Comparison of ENCODE assay signal across 1 cellular context in the genomic region with DNA sequence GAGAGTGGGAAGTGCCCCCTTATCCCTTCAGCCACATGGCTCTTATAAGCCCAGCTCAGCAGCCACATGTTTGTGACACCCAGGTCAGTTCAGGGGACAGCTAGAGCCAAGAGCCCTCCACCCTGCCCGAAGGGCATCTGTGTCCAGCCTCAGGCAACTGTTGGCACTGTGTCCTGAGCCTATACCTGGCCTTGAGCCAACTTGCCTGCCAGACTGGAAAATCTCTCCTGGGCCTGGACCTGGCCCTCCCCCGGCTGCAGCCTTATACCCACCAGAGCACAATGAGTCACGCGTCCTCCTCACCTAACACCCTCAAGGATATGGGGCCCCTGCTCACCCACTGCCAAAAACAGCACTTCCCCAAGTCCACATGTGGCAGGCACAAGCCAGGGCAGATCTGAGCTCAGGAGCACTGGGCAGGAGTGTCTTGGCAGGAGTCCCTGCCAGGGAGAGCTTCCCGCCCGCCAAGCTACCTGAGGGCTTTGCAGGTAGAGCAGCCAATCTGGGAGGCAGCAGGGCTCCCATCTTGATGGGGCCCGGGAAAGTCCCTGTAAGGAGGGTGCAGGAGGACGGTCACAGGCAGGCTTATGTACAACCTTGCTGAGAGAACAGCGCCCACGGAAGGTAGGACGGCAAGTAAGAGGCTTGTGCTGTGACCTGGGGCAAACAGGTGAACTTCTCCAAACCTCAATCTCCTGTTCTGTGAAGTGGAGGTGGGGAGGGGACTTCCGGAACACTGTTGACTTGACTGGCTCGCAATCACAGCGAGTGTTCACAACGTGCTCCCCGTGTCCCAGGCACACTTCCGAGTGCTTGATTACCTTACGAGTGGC.
TF ChIP-seq lines count a peak whose summit lies in the region.

No MANE protein-coding gene starts in this region.

TF ChIP-seq in HepG2, 621 proteins besides CTCF, POLR2A, EP300 and RAD21 (continues in another document):
- TF ChIP-seq, protein P1, sequence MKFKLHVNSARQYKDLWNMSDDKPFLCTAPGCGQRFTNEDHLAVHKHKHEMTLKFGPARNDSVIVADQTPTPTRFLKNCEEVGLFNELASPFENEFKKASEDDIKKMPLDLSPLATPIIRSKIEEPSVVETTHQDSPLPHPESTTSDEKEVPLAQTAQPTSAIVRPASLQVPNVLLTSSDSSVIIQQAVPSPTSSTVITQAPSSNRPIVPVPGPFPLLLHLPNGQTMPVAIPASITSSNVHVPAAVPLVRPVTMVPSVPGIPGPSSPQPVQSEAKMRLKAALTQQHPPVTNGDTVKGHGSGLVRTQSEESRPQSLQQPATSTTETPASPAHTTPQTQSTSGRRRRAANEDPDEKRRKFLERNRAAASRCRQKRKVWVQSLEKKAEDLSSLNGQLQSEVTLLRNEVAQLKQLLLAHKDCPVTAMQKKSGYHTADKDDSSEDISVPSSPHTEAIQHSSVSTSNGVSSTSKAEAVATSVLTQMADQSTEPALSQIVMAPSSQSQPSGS (CRISPR knock-in tag; IDR thresholded peaks at IDR 0.05): no peak
- TF ChIP-seq PHF21A (CRISPR knock-in tag; IDR thresholded peaks at IDR 0.05) (peak; percentile 64), ZNF572 (CRISPR knock-in tag; IDR thresholded peaks at IDR 0.05) (peak; percentile 91), GFI1 (CRISPR knock-in tag; IDR thresholded peaks at IDR 0.05; ENCODE audit: borderline replicate concordance) (no peak), ETV5 (CRISPR knock-in tag; IDR thresholded peaks at IDR 0.05; ENCODE audit: borderline replicate concordance) (peak; percentile 85; the same call in 1 of the 2 replicates), FOSL2 (CRISPR knock-in tag; IDR thresholded peaks at IDR 0.05) (peak; percentile 70), NONO (IDR thresholded peaks at IDR 0.05) (no peak), NONO (CRISPR knock-in tag; conservative IDR thresholded peaks at IDR 0.05) (0 out of 2 replicates have a peak, but pooled peaks have one; percentile 22), ARID2 (CRISPR knock-in tag; IDR thresholded peaks at IDR 0.05; ENCODE audit: borderline replicate concordance) (0 out of 2 replicates have a peak, but pooled peaks have one; percentile 26), ZNF44 (CRISPR knock-in tag; IDR thresholded peaks at IDR 0.05) (no peak), ZNF274 (CRISPR knock-in tag; IDR thresholded peaks at IDR 0.05) (peak; percentile 61; the same call in 1 of the 2 replicates), GABPB1 (CRISPR knock-in tag; IDR thresholded peaks at IDR 0.05) (peak; percentile 45; the same call in 1 of the 2 replicates), KDM1A (CRISPR knock-in tag; IDR thresholded peaks at IDR 0.05) (no peak), RARA (CRISPR knock-in tag; IDR thresholded peaks at IDR 0.05) (peak; percentile 25; the same call in 1 of the 2 replicates), TMF1 (CRISPR knock-in tag; IDR thresholded peaks at IDR 0.05; ENCODE audit: low read depth) (peak; percentile 48; the same call in 1 of the 2 replicates), BORCS8-MEF2B (CRISPR knock-in tag; IDR thresholded peaks at IDR 0.05) (no peak), ZNF282 (IDR thresholded peaks at IDR 0.05; ENCODE audit: partially characterized antibody) (no peak), SAP130 (CRISPR knock-in tag; IDR thresholded peaks at IDR 0.05; ENCODE audit: low read depth) (peak; percentile 46; the same call in 1 of the 2 replicates)
- TF ChIP-seq, protein P2, sequence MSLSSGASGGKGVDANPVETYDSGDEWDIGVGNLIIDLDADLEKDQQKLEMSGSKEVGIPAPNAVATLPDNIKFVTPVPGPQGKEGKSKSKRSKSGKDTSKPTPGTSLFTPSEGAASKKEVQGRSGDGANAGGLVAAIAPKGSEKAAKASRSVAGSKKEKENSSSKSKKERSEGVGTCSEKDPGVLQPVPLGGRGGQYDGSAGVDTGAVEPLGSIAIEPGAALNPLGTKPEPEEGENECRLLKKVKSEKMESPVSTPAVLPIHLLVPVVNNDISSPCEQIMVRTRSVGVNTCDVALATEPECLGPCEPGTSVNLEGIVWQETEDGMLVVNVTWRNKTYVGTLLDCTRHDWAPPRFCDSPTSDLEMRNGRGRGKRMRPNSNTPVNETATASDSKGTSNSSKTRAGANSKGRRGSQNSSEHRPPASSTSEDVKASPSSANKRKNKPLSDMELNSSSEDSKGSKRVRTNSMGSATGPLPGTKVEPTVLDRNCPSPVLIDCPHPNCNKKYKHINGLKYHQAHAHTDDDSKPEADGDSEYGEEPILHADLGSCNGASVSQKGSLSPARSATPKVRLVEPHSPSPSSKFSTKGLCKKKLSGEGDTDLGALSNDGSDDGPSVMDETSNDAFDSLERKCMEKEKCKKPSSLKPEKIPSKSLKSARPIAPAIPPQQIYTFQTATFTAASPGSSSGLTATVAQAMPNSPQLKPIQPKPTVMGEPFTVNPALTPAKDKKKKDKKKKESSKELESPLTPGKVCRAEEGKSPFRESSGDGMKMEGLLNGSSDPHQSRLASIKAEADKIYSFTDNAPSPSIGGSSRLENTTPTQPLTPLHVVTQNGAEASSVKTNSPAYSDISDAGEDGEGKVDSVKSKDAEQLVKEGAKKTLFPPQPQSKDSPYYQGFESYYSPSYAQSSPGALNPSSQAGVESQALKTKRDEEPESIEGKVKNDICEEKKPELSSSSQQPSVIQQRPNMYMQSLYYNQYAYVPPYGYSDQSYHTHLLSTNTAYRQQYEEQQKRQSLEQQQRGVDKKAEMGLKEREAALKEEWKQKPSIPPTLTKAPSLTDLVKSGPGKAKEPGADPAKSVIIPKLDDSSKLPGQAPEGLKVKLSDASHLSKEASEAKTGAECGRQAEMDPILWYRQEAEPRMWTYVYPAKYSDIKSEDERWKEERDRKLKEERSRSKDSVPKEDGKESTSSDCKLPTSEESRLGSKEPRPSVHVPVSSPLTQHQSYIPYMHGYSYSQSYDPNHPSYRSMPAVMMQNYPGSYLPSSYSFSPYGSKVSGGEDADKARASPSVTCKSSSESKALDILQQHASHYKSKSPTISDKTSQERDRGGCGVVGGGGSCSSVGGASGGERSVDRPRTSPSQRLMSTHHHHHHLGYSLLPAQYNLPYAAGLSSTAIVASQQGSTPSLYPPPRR (CRISPR knock-in tag; IDR thresholded peaks at IDR 0.05; ENCODE audit: borderline replicate concordance): peak; percentile 15; the same call in 1 of the 2 replicates
- TF ChIP-seq, protein P3, sequence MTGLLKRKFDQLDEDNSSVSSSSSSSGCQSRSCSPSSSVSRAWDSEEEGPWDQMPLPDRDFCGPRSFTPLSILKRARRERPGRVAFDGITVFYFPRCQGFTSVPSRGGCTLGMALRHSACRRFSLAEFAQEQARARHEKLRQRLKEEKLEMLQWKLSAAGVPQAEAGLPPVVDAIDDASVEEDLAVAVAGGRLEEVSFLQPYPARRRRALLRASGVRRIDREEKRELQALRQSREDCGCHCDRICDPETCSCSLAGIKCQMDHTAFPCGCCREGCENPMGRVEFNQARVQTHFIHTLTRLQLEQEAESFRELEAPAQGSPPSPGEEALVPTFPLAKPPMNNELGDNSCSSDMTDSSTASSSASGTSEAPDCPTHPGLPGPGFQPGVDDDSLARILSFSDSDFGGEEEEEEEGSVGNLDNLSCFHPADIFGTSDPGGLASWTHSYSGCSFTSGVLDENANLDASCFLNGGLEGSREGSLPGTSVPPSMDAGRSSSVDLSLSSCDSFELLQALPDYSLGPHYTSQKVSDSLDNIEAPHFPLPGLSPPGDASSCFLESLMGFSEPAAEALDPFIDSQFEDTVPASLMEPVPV (CRISPR knock-in tag; IDR thresholded peaks at IDR 0.05): 0 out of 2 replicates have a peak, but pooled peaks have one; percentile 77
- TF ChIP-seq, protein P4, sequence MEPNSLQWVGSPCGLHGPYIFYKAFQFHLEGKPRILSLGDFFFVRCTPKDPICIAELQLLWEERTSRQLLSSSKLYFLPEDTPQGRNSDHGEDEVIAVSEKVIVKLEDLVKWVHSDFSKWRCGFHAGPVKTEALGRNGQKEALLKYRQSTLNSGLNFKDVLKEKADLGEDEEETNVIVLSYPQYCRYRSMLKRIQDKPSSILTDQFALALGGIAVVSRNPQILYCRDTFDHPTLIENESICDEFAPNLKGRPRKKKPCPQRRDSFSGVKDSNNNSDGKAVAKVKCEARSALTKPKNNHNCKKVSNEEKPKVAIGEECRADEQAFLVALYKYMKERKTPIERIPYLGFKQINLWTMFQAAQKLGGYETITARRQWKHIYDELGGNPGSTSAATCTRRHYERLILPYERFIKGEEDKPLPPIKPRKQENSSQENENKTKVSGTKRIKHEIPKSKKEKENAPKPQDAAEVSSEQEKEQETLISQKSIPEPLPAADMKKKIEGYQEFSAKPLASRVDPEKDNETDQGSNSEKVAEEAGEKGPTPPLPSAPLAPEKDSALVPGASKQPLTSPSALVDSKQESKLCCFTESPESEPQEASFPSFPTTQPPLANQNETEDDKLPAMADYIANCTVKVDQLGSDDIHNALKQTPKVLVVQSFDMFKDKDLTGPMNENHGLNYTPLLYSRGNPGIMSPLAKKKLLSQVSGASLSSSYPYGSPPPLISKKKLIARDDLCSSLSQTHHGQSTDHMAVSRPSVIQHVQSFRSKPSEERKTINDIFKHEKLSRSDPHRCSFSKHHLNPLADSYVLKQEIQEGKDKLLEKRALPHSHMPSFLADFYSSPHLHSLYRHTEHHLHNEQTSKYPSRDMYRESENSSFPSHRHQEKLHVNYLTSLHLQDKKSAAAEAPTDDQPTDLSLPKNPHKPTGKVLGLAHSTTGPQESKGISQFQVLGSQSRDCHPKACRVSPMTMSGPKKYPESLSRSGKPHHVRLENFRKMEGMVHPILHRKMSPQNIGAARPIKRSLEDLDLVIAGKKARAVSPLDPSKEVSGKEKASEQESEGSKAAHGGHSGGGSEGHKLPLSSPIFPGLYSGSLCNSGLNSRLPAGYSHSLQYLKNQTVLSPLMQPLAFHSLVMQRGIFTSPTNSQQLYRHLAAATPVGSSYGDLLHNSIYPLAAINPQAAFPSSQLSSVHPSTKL (CRISPR knock-in tag; IDR thresholded peaks at IDR 0.05): 0 out of 2 replicates have a peak, but pooled peaks have one; percentile 7
- TF ChIP-seq, protein P5, sequence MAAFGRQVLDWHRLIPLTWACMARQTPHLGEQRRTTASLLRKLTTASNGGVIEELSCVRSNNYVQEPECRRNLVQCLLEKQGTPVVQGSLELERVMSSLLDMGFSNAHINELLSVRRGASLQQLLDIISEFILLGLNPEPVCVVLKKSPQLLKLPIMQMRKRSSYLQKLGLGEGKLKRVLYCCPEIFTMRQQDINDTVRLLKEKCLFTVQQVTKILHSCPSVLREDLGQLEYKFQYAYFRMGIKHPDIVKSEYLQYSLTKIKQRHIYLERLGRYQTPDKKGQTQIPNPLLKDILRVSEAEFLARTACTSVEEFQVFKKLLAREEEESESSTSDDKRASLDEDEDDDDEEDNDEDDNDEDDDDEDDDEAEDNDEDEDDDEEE (CRISPR knock-in tag; IDR thresholded peaks at IDR 0.05): 0 out of 2 replicates have a peak, but pooled peaks have one; percentile 49
- TF ChIP-seq, protein P6, sequence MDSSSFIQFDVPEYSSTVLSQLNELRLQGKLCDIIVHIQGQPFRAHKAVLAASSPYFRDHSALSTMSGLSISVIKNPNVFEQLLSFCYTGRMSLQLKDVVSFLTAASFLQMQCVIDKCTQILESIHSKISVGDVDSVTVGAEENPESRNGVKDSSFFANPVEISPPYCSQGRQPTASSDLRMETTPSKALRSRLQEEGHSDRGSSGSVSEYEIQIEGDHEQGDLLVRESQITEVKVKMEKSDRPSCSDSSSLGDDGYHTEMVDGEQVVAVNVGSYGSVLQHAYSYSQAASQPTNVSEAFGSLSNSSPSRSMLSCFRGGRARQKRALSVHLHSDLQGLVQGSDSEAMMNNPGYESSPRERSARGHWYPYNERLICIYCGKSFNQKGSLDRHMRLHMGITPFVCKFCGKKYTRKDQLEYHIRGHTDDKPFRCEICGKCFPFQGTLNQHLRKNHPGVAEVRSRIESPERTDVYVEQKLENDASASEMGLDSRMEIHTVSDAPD (CRISPR knock-in tag; IDR thresholded peaks at IDR 0.05): 0 out of 2 replicates have a peak, but pooled peaks have one; percentile 69
- TF ChIP-seq, protein P7, sequence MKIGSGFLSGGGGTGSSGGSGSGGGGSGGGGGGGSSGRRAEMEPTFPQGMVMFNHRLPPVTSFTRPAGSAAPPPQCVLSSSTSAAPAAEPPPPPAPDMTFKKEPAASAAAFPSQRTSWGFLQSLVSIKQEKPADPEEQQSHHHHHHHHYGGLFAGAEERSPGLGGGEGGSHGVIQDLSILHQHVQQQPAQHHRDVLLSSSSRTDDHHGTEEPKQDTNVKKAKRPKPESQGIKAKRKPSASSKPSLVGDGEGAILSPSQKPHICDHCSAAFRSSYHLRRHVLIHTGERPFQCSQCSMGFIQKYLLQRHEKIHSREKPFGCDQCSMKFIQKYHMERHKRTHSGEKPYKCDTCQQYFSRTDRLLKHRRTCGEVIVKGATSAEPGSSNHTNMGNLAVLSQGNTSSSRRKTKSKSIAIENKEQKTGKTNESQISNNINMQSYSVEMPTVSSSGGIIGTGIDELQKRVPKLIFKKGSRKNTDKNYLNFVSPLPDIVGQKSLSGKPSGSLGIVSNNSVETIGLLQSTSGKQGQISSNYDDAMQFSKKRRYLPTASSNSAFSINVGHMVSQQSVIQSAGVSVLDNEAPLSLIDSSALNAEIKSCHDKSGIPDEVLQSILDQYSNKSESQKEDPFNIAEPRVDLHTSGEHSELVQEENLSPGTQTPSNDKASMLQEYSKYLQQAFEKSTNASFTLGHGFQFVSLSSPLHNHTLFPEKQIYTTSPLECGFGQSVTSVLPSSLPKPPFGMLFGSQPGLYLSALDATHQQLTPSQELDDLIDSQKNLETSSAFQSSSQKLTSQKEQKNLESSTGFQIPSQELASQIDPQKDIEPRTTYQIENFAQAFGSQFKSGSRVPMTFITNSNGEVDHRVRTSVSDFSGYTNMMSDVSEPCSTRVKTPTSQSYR (CRISPR knock-in tag; IDR thresholded peaks at IDR 0.05; ENCODE audit: borderline replicate concordance): no peak
- TF ChIP-seq, protein P8, sequence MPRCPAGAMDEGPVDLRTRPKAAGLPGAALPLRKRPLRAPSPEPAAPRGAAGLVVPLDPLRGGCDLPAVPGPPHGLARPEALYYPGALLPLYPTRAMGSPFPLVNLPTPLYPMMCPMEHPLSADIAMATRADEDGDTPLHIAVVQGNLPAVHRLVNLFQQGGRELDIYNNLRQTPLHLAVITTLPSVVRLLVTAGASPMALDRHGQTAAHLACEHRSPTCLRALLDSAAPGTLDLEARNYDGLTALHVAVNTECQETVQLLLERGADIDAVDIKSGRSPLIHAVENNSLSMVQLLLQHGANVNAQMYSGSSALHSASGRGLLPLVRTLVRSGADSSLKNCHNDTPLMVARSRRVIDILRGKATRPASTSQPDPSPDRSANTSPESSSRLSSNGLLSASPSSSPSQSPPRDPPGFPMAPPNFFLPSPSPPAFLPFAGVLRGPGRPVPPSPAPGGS (CRISPR knock-in tag; IDR thresholded peaks at IDR 0.05): no peak
